ENCODE assay signal across 17 cellular contexts in genomic region chrX:154350429-154351182, GRCh38. TPM values are rescaled to one million over a fixed set of nuclear protein-coding genes. Genes with fewer than 3 reads are reported as not detected.
DNase-seq lines count a peak whose midpoint lies in the region; ATAC-seq and TF ChIP-seq lines count a peak whose summit lies in the region.
"Had no signal": no experiment of that assay in that cellular context is flagged by ENCODE, and none has a peak within 500 bp of the region (broad histone marks: within the 10 kb centered on the region; RNA-seq: fewer than 3 reads in every experiment).

No MANE protein-coding gene starts in this region.

- H3K27me3 ChIP-seq in effector memory CD4-positive, alpha-beta T cell (replicated peaks; ENCODE audit: control insufficient read depth, insufficient read depth, low read length, poor library complexity, severe bottlenecking), result no peaks in the 10 kb centered on the region
- no peaks in the 10 kb centered on the region for H3K27me3 ChIP-seq in neutrophil
- H3K27me3 ChIP-seq: body of pancreas, MG63 had no signal

- no peak for DNase-seq in activated CD4-positive, alpha-beta T cell treated with anti-CD3 and anti-CD28 coated beads, Interleukin-2, amount 10 ng/mL, durations not matched to agents 7 days and 5 days
- no peak for DNase-seq in activated CD4-positive, alpha-beta T cell treated with anti-CD3 and anti-CD28 coated beads, Interleukin-2, amount 50 U/mL, for 48 hours
- DNase-seq in HK-2 (ENCODE audit: unreplicated experiment) (peak; percentile 12), SW480 (ENCODE audit: low spot score) (no peak)
- no peak for DNase-seq in effector memory CD4-positive, alpha-beta T cell
- DNase-seq: 8988T, body of pancreas, MG63, NCI-H2029, NCI-H69 had no signal

- H3K9me3 ChIP-seq in effector memory CD4-positive, alpha-beta T cell (ENCODE audit: control insufficient read depth, low read length), result no peaks in the 10 kb centered on the region
- H3K9me3 ChIP-seq in neutrophil, result no peaks in the 10 kb centered on the region
- H3K9me3 ChIP-seq: body of pancreas, MG63, prostate gland had no signal

- CTCF ChIA-PET in activated CD4-positive, alpha-beta T cell treated with anti-CD3 and anti-CD28 coated beads, Interleukin-2, amount 10 ng/mL, durations not matched to agents 7 days and 5 days (lab: Charles Lee), result interaction anchor here (1.3 kb wide), 1 partner anchor 23 kb away, joined by 3 read pairs; no protein-coding TSS in a partner anchor

- H3K27ac ChIP-seq in effector memory CD4-positive, alpha-beta T cell (ENCODE audit: insufficient read depth, low read length, poor library complexity, severe bottlenecking), result peak overlapping the region; percentile 53
- peak overlapping the region; percentile 15 for H3K27ac ChIP-seq in neutrophil
- H3K27ac ChIP-seq: body of pancreas, prostate gland had no signal

- H3K36me3 ChIP-seq in effector memory CD4-positive, alpha-beta T cell (ENCODE audit: control insufficient read depth, insufficient read depth, low read length), result peaks cover 65% of the 10 kb centered on the region
- H3K36me3 ChIP-seq in neutrophil, result peaks cover 76% of the 10 kb centered on the region
- H3K36me3 ChIP-seq: prostate gland had no signal

- peaks cover 17% of the 10 kb centered on the region for H3K36me3 Mint-ChIP-seq in activated CD4-positive, alpha-beta T cell treated with anti-CD3 and anti-CD28 coated beads, Interleukin-2, amount 10 ng/mL, durations not matched to agents 7 days and 5 days (ENCODE audit: low read depth)
- H3K36me3 Mint-ChIP-seq: type B pancreatic cell had no signal

- no peak overlapping the region for H3K4me3 ChIP-seq in effector memory CD4-positive, alpha-beta T cell (ENCODE audit: insufficient read depth, low read depth, low read length, poor library complexity, severe bottlenecking)
- H3K4me3 ChIP-seq in neutrophil (ENCODE audit: low read depth in 1 of 2, low read length in 1 of 2), result no peak overlapping the region
- H3K4me3 ChIP-seq: body of pancreas, MG63, prostate gland had no signal

- no peak for ATAC-seq in GM18520 (IDR thresholded peaks at IDR 0.05; ENCODE audit: unreplicated experiment)
- ATAC-seq in HG03108 (IDR thresholded peaks at IDR 0.05; ENCODE audit: unreplicated experiment), result no peak
- ATAC-seq: body of pancreas had no signal

- H3K4me1 Mint-ChIP-seq in activated CD4-positive, alpha-beta T cell treated with anti-CD3 and anti-CD28 coated beads, Interleukin-2, amount 10 ng/mL, durations not matched to agents 7 days and 5 days, result peaks cover 57% of the 10 kb centered on the region

- peak overlapping the region; percentile 78 for H3K27ac Mint-ChIP-seq in activated CD4-positive, alpha-beta T cell treated with anti-CD3 and anti-CD28 coated beads, Interleukin-2, amount 10 ng/mL, durations not matched to agents 7 days and 5 days
- H3K27ac Mint-ChIP-seq: type B pancreatic cell had no signal

- no peak for TF ChIP-seq CTCF in neutrophil (IDR thresholded peaks at IDR 0.05)

- H3K4me1 ChIP-seq in effector memory CD4-positive, alpha-beta T cell (ENCODE audit: control insufficient read depth, insufficient read depth, low read length, poor library complexity, severe bottlenecking), result peaks cover 81% of the 10 kb centered on the region
- peaks cover 5 to 8% of the 10 kb centered on the region in 2 experiments for H3K4me1 ChIP-seq in neutrophil (ENCODE audit: control insufficient read depth in 1 of 2, insufficient read depth in 1 of 2, low read depth in 1 of 2, low read length in 1 of 2)
- H3K4me1 ChIP-seq: body of pancreas, prostate gland had no signal

- no peaks in the 10 kb centered on the region for H3K27me3 Mint-ChIP-seq in activated CD4-positive, alpha-beta T cell treated with anti-CD3 and anti-CD28 coated beads, Interleukin-2, amount 10 ng/mL, durations not matched to agents 7 days and 5 days
- H3K27me3 Mint-ChIP-seq: type B pancreatic cell had no signal

- POLR2A ChIA-PET in activated CD4-positive, alpha-beta T cell treated with anti-CD3 and anti-CD28 coated beads, Interleukin-2, amount 10 ng/mL, durations not matched to agents 7 days and 5 days (lab: Charles Lee), result no interaction called here

- H3K4me3 Mint-ChIP-seq in activated CD4-positive, alpha-beta T cell treated with anti-CD3 and anti-CD28 coated beads, Interleukin-2, amount 10 ng/mL, durations not matched to agents 7 days and 5 days, result no peak overlapping the region
- H3K4me3 Mint-ChIP-seq: type B pancreatic cell had no signal

- no peaks in the 10 kb centered on the region for H3K9me3 Mint-ChIP-seq in activated CD4-positive, alpha-beta T cell treated with anti-CD3 and anti-CD28 coated beads, Interleukin-2, amount 10 ng/mL, durations not matched to agents 7 days and 5 days
- H3K9me3 Mint-ChIP-seq: activated T-helper 2 cell treated with anti-CD3 and anti-CD28 coated beads, Interferon-gamma antibody, Interleukin-2, Interleukin-4, amounts not matched to agents 10 μg/mL and 5 μg/mL and 100 μg/mL, durations not matched to agents 14 hours and 24 hours and 36 hours; type B pancreatic cell had no signal

RNA-seq across cellular contexts. Expression of gene FLNA, which starts 23.8 kb away (rescaled TPM):
- 1,000 to 10,000 TPM; 1,440 to 1,524 TPM for total RNA-seq in activated CD4-positive, alpha-beta T cell treated with anti-CD3 and anti-CD28 coated beads, Interleukin-2, amount 10 ng/mL, durations not matched to agents 7 days and 5 days

RNA-seq across cellular contexts. Expression of gene EMD, which starts 28.5 kb away (rescaled TPM):
- 10 to 100 TPM; 52.1 to 59.9 TPM for total RNA-seq in activated CD4-positive, alpha-beta T cell treated with anti-CD3 and anti-CD28 coated beads, Interleukin-2, amount 10 ng/mL, durations not matched to agents 7 days and 5 days

RNA-seq across cellular contexts. Expression of gene RPL10, which starts 47.6 kb away (rescaled TPM):
- 1,000 to 10,000 TPM; 1,884 to 2,727 TPM for total RNA-seq in activated CD4-positive, alpha-beta T cell treated with anti-CD3 and anti-CD28 coated beads, Interleukin-2, amount 10 ng/mL, durations not matched to agents 7 days and 5 days

RNA-seq across cellular contexts. Expression of gene TKTL1, which starts 55.0 kb away (rescaled TPM):
- total RNA-seq in activated CD4-positive, alpha-beta T cell treated with anti-CD3 and anti-CD28 coated beads, Interleukin-2, amount 10 ng/mL, durations not matched to agents 7 days and 5 days, result 1 to 10 TPM; 4.2 to 5.2 TPM
- total RNA-seq: body of pancreas had no signal

RNA-seq across cellular contexts. Expression of gene TEX28, which starts 55.7 kb away (rescaled TPM):
- total RNA-seq in activated CD4-positive, alpha-beta T cell treated with anti-CD3 and anti-CD28 coated beads, Interleukin-2, amount 10 ng/mL, durations not matched to agents 7 days and 5 days, result not detected
- total RNA-seq: activated T-helper 2 cell treated with anti-CD3 and anti-CD28 coated beads, Interferon-gamma antibody, Interleukin-2, Interleukin-4, amounts not matched to agents 10 μg/mL and 5 μg/mL and 100 μg/mL, durations not matched to agents 14 hours and 24 hours and 36 hours; body of pancreas; frontal cortex had no signal
